In the genomic region with DNA sequence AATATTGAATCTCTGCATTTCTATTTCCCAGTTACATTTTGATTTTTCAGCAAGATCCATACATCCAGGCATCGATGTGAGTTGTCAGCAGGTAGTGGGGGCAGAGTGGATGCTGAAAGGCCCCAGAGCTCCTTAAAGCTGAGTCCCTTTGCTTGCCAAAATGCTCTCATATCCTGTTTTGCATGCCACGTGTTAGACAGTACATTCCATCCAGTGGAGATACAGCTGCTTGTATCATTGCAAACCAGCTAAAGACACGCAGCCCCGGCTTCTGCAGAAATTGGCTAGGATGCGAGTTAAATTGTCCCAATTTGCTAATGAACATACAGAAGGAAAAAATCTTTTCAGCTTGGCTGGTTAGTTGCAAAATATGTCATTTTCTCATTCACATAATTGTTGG, we compare ENCODE assay signal across 27 cellular contexts.
DNase-seq lines count a peak whose midpoint lies in the region; ATAC-seq and TF ChIP-seq lines count a peak whose summit lies in the region.
"Had no signal": no experiment of that assay in that cellular context is flagged by ENCODE, and none has a peak within 500 bp of the region (broad histone marks: within the 10 kb centered on the region; RNA-seq: fewer than 3 reads in every experiment).

No MANE protein-coding gene starts in this region.

- CTCF ChIA-PET in AG04450 (lab: Charles Lee) (interaction anchor here (2.0 kb wide), 1 partner anchor 22 kb away, joined by 4 read pairs; no protein-coding TSS in a partner anchor), IMR-90 (lab: Yijun Ruan, JAX) (interaction anchor here (0.5 to 1.8 kb wide), 2 partner anchors 21 to 22 kb away, joined by 3 to 5 read pairs; no protein-coding TSS in a partner anchor)

- no peaks in the 10 kb centered on the region for H3K36me3 ChIP-seq in IMR-90 (ENCODE audit: control insufficient read depth, insufficient read depth, low read length)
- no peaks in the 10 kb centered on the region for H3K36me3 ChIP-seq in left lung
- H3K36me3 ChIP-seq: heart left ventricle had no signal

- H3K23ac ChIP-seq in IMR-90 (ENCODE audit: low read depth, low read length): no peak overlapping the region

- H3K4me3 ChIP-seq in AG04450 (ENCODE audit: low read depth, low read length): no peak overlapping the region
- H3K4me3 ChIP-seq in IMR-90 (ENCODE audit: insufficient read depth, low read depth, low read length): no peak overlapping the region
- H3K4me3 ChIP-seq in left lung: no peak overlapping the region
- H3K4me3 ChIP-seq: heart left ventricle had no signal

- no peaks in the 10 kb centered on the region for H3K79me1 ChIP-seq in IMR-90 (ENCODE audit: low read depth in 1 of 2, low read length in 2 of 2)

- intact Hi-C loops in IMR-90 (cut with micrococcal nuclease) (loop anchor here (10.0 kb wide), 1 partner anchor 281 kb away; no protein-coding TSS in a partner anchor), left lung (cut with DNase I) (no loop called here)

- peak overlapping the region; percentile 61 for H4K5ac ChIP-seq in IMR-90 (ENCODE audit: low read depth, low read length)

- no peak overlapping the region for H3K14ac ChIP-seq in IMR-90 (replicated peaks; ENCODE audit: low read depth, low read length)

- no peak for TF ChIP-seq RAD21 in IMR-90 (IDR thresholded peaks at IDR 0.05; ENCODE audit: low read length)

- in situ Hi-C loops in IMR-90 (cut with MboI; ENCODE audit: low sequenced_read_pairs): no loop called here

- H3K27ac ChIP-seq in AG04450 (ENCODE audit: low read depth, low read length) (peak overlapping the region; percentile 57), IMR-90 (ENCODE audit: insufficient read depth, low read length) (peak overlapping the region; percentile 15; the same call in 1 of the 2 replicates), left lung (no peak overlapping the region)

- no peak overlapping the region for H3K9ac ChIP-seq in IMR-90 (ENCODE audit: low read depth, low read length)

- POLR2A ChIA-PET in AG04450 (lab: Yijun Ruan, JAX) (no interaction called here), IMR-90 (lab: Charles Lee; ENCODE audit: unreplicated experiment) (no interaction called here)

- TF ChIP-seq POLR2A in IMR-90 (IDR thresholded peaks at IDR 0.05; ENCODE audit: low read depth, low read length): no peak

- TF ChIP-seq CTCF in AG04450 (IDR thresholded peaks at IDR 0.05; ENCODE audit: low read depth, low read length): no peak
- TF ChIP-seq CTCF in IMR-90 (conservative IDR thresholded peaks at IDR 0.05; ENCODE audit: low read depth, low read length): no peak
- no peak for TF ChIP-seq CTCF in left lung (IDR thresholded peaks at IDR 0.05)

- no peak overlapping the region for H2AK5ac ChIP-seq in IMR-90 (ENCODE audit: low read depth, low read length)

- no peaks in the 10 kb centered on the region for H3K9me1 ChIP-seq in IMR-90 (ENCODE audit: insufficient read depth, low read length)

- peak overlapping the region; percentile 56 for H2BK120ac ChIP-seq in IMR-90 (ENCODE audit: low read depth, low read length)

- H4K91ac ChIP-seq in IMR-90 (ENCODE audit: insufficient read depth, low read depth, low read length): no peak overlapping the region

- DNase-seq in AG04450 (ENCODE audit: low read depth, low spot score) (no peak), IMR-90 (peak; percentile 65), dedifferentiated amniotic fluid mesenchymal stem cell (ENCODE audit: extremely low spot score) (peak; percentile 34), myocyte (ENCODE audit: low read depth) (peak; percentile 56), left lung (no peak), putamen (ENCODE audit: low spot score) (no peak), NCI-H2081 (lab: John Stamatoyannopoulos, UW) (no peak), DMS79 treated with DMSO at 0.1 percent for 48 hours (lab: John Stamatoyannopoulos, UW) (no peak)
- DNase-seq: activated CD4-positive, alpha-beta memory T cell treated with anti-CD3 and anti-CD28 coated beads, Interleukin-2, amount 10 ng/mL, durations not matched to agents 7 days and 5 days; activated CD8-positive, alpha-beta memory T cell treated with anti-CD3 and anti-CD28 coated beads, Interleukin-2, amount 50 U/mL, for 4 hours; activated naive CD4-positive, alpha-beta T cell; activated naive CD8-positive, alpha-beta T cell treated with anti-CD3 and anti-CD28 coated beads, Interleukin-2, amount 50 U/mL, for 24 hours; CD8-positive, alpha-beta memory T cell; DMS 273 treated with DMSO at 0.1 percent for 48 hours; H9; kidney; natural killer cell; NCI-H1417; NCI-H2029; NCI-H2227 treated with DMSO at 0.1 percent for 48 hours; NCI-H69; SHP77 treated with DMSO at 0.1 percent for 48 hours; substantia nigra; SW 1271 had no signal

- H3K4ac ChIP-seq in IMR-90 (ENCODE audit: low read depth, low read length): 0 out of 2 replicates have a peak overlapping the region, but pooled peaks have one; percentile 7

- H2AFZ ChIP-seq in IMR-90 (replicated peaks; ENCODE audit: low read length, poor library complexity): no peak overlapping the region

- H4K8ac ChIP-seq in IMR-90 (ENCODE audit: low read depth in 2 of 2, low read length in 2 of 2): peak overlapping the region; percentile 22 to 44; a peak in 1 of 4 replicates

- H3K56ac ChIP-seq in IMR-90 (ENCODE audit: extremely low read depth, insufficient read depth, low read length): no peak overlapping the region

- ATAC-seq in IMR-90 (ENCODE audit: low read depth) (peak; percentile 30; the same call in 1 of the 2 replicates), left lung (no peak)
- ATAC-seq: activated naive CD8-positive, alpha-beta T cell treated with anti-CD3 and anti-CD28 coated beads, Interleukin-2, amount 50 U/mL, for 24 hours; natural killer cell; Panc1; stimulated activated memory B cell treated with anti-CD40 and anti-IgM and Interleukin-4, amounts not matched to agents 10 μg/mL and 1 μg/mL and 100 μg/mL, for 72 hours had no signal

- no peaks in the 10 kb centered on the region for H4K20me1 ChIP-seq in IMR-90 (ENCODE audit: insufficient read depth, low read length)

- H3K4me1 ChIP-seq in IMR-90 (ENCODE audit: control insufficient read depth, insufficient read depth, low read length) (peaks cover 8% of the 10 kb centered on the region), left lung (no peaks in the 10 kb centered on the region)

- H3K27me3 ChIP-seq in AG04450 (ENCODE audit: control insufficient read depth, insufficient read depth, low read length) (no peaks in the 10 kb centered on the region), IMR-90 (ENCODE audit: control insufficient read depth, insufficient read depth, low read length) (no peaks in the 10 kb centered on the region), left lung (peaks cover 5 to 9% of the 10 kb centered on the region in 2 donors)
- H3K27me3 ChIP-seq: heart left ventricle had no signal

- H3K9me3 ChIP-seq in AG04450 (ENCODE audit: control insufficient read depth, insufficient read depth, low read length): no peaks in the 10 kb centered on the region
- H3K9me3 ChIP-seq in IMR-90 (ENCODE audit: control insufficient read depth, insufficient read depth, low read length): no peaks in the 10 kb centered on the region
- H3K9me3 ChIP-seq in left lung: no peaks in the 10 kb centered on the region

- dilution Hi-C loops in IMR-90 (cut with HindIII; ENCODE audit: low sequenced_read_pairs, unreplicated experiment): no loop called here

- no CpG with 5 or more reads among the region's 5 CpGs for WGBS in IMR-90 (ENCODE audit: extremely low coverage in 2 of 2, insufficient read length in 1 of 2), 2 experiments

- H2BK20ac ChIP-seq in IMR-90 (ENCODE audit: low read depth, low read length): no peak overlapping the region

- H2BK5ac ChIP-seq in IMR-90 (ENCODE audit: low read depth, low read length, poor library complexity, severe bottlenecking): peak overlapping the region; percentile 46

- peak overlapping the region; percentile 76; the same call in 1 of the 2 replicates for H3K18ac ChIP-seq in IMR-90 (ENCODE audit: low read depth, low read length)

- no peak overlapping the region for H2BK15ac ChIP-seq in IMR-90 (ENCODE audit: low read depth, low read length)

- H3K4me2 ChIP-seq in IMR-90 (ENCODE audit: low read depth, low read length): peak overlapping the region; percentile 36; the same call in 1 of the 2 replicates

- no TSS peak for BruUV-seq in IMR-90 (replicated peaks; lab: Mats Ljungman, UMichigan)

- no peak overlapping the region for H2AK9ac ChIP-seq in IMR-90 (replicated peaks; ENCODE audit: low read depth, low read length, poor library complexity)

TF ChIP-seq in IMR-90, 13 proteins besides CTCF, POLR2A, EP300 and RAD21:
- no peak for TF ChIP-seq BHLHE40 (IDR thresholded peaks at IDR 0.05; ENCODE audit: low read depth, low read length)
- no peak for TF ChIP-seq MAFK (IDR thresholded peaks at IDR 0.05; ENCODE audit: low read depth, low read length)
- TF ChIP-seq MXI1 (IDR thresholded peaks at IDR 0.05; ENCODE audit: borderline replicate concordance, low read depth, low read length): no peak
- TF ChIP-seq RCOR1 (IDR thresholded peaks at IDR 0.05; ENCODE audit: insufficient replicate concordance, low read length): no peak
- no peak for TF ChIP-seq CHD1 (IDR thresholded peaks at IDR 0.05; ENCODE audit: low read depth, low read length)
- no peak for TF ChIP-seq NFE2L2 (IDR thresholded peaks at IDR 0.05; ENCODE audit: low read depth, low read length)
- no peak for TF ChIP-seq FOS (IDR thresholded peaks at IDR 0.05; ENCODE audit: low read depth, low read length)
- TF ChIP-seq SMC3 (IDR thresholded peaks at IDR 0.05; ENCODE audit: low read depth, low read length): no peak
- no peak for TF ChIP-seq USF2 (IDR thresholded peaks at IDR 0.05; ENCODE audit: low read depth, low read length)
- TF ChIP-seq CEBPB (IDR thresholded peaks at IDR 0.05; ENCODE audit: low read depth, low read length): no peak
- TF ChIP-seq, protein P1, sequence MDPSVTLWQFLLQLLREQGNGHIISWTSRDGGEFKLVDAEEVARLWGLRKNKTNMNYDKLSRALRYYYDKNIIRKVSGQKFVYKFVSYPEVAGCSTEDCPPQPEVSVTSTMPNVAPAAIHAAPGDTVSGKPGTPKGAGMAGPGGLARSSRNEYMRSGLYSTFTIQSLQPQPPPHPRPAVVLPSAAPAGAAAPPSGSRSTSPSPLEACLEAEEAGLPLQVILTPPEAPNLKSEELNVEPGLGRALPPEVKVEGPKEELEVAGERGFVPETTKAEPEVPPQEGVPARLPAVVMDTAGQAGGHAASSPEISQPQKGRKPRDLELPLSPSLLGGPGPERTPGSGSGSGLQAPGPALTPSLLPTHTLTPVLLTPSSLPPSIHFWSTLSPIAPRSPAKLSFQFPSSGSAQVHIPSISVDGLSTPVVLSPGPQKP (IDR thresholded peaks at IDR 0.05; ENCODE audit: borderline replicate concordance, low read depth, low read length): no peak
- TF ChIP-seq RFX5 (IDR thresholded peaks at IDR 0.05; ENCODE audit: low read depth, low read length): no peak

Comparison
In these comparisons a context has a peak if more than half of its experiments do, and no peak if none do; other contexts are left out.
1. DNase-seq: peak in IMR-90 (single experiment), dedifferentiated amniotic fluid mesenchymal stem cell (single experiment) and myocyte (single experiment); none in AG04450 (single experiment), left lung (0 of 2), putamen (single experiment), NCI-H2081 (0 of 2) and DMS79 treated with DMSO at 0.1 percent for 48 hours (single experiment).
2. H3K27ac ChIP-seq: peak in AG04450 (single experiment) and IMR-90 (single experiment); none in left lung (0 of 2).